In the genomic region with DNA sequence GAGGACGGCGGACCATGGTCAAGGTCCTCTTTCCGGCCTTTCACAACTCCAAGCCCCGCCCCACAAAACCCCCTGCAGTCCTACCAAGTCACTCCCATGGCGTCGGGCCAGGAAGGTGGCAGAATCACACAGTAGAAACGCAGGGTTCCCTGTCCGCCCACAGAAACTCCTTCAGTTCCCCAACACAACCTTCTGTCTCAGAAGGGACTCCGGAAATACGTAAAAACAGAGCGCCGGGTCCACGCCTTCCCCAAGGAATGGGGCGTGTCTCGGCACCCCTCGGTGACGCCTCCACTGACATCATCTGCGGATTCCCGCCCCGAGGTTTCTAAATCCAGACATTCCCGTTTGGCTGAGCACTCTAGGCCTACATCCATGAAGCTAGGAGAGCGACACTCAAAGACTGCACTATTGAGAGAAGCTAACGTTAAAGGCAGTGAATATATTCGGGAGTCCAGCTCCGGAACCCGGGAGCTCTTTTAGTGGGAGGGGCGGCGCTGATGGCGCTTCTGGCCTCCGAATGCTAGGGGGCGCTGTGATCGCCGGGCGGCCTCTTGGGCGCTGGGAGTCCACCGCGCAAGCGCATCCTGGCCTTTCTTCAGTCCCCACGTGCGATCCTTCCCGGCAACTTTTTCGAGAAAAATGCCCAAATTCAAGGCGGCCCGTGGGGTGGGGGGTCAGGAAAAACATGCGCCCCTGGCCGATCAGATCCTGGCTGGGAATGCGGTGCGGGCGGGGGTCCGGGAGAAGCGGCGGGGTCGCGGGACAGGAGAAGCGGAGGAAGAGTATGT, we compare ENCODE assay signal across 8 cellular contexts. TPM values are rescaled to one million over a fixed set of nuclear protein-coding genes. Genes with fewer than 3 reads are reported as not detected.
DNase-seq lines count a peak whose midpoint lies in the region; ATAC-seq, FAIRE-seq and TF ChIP-seq lines count a peak whose summit lies in the region.

A gene with protein sequence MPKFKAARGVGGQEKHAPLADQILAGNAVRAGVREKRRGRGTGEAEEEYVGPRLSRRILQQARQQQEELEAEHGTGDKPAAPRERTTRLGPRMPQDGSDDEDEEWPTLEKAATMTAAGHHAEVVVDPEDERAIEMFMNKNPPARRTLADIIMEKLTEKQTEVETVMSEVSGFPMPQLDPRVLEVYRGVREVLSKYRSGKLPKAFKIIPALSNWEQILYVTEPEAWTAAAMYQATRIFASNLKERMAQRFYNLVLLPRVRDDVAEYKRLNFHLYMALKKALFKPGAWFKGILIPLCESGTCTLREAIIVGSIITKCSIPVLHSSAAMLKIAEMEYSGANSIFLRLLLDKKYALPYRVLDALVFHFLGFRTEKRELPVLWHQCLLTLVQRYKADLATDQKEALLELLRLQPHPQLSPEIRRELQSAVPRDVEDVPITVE (plus strand): TSS at position 579 of the 791 bp plus-strand sequence. CDS start 64 bp downstream, at position 643.
A gene with protein sequence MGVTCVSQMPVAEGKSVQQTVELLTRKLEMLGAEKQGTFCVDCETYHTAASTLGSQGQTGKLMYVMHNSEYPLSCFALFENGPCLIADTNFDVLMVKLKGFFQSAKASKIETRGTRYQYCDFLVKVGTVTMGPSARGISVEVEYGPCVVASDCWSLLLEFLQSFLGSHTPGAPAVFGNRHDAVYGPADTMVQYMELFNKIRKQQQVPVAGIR (minus strand): TSS at position 219 of the 791 bp plus-strand sequence. CDS start 121 bp downstream, at position 98.

- no peaks in the 10 kb centered on the region for H3K27me3 ChIP-seq in adrenal gland
- no peaks in the 10 kb centered on the region for H3K27me3 ChIP-seq in heart right ventricle

- no peaks in the 10 kb centered on the region for H3K9me3 Mint-ChIP-seq in T-cell

- peaks cover 57 to 60% (median 58%) of the 10 kb centered on the region in 3 donors for H3K4me1 Mint-ChIP-seq in T-cell

- H3K4me3 ChIP-seq in adrenal gland (peak within 1 kb of the TSS; percentile 74 to 99 (median 90)), heart right ventricle (peak within 1 kb of the TSS; percentile 57 to 91 (median 76))

- H3K36me3 Mint-ChIP-seq in T-cell = peaks cover 12% of the 10 kb centered on the region

- DNase-seq in GM12892 (ENCODE audit: insufficient read length) (peak; percentile 90), NCI-H1436 treated with DMSO at 0.1 percent for 48 hours (lab: John Stamatoyannopoulos, UW) (peak; percentile 67), T-cell (peak; percentile 86 to 95 (median 91)), adrenal gland (peak; percentile 94 to 96 (median 95)), heart right ventricle (peak; percentile 93 to 96), posterior vena cava (ENCODE audit: low spot score) (peak; percentile 98), ureter (ENCODE audit: low spot score) (peak; percentile 94)

- H3K9me3 ChIP-seq in adrenal gland (replicated peaks in 1 of 3) (no peaks in the 10 kb centered on the region), heart right ventricle (no peaks in the 10 kb centered on the region)

- H3K36me3 ChIP-seq in adrenal gland (replicated peaks in 1 of 2) (peaks cover 0 to 10% of the 10 kb centered on the region in 2 donors), heart right ventricle (peaks cover 0 to 27% (median 2%) of the 10 kb centered on the region in 9 donors)

- H3K4me3 Mint-ChIP-seq in T-cell = peak within 1 kb of the TSS; percentile 89 to 99 (median 99)

- ATAC-seq in HG02852 (IDR thresholded peaks at IDR 0.05; ENCODE audit: unreplicated experiment) (peak; percentile 83), T-cell (replicated peaks in 1 of 4) (peak; percentile 89 to 91 (median 90)), heart right ventricle (peak; percentile 98 to 99 (median 98))

- intact Hi-C loops in adrenal gland (cut with DNase I) (no loop called here), heart right ventricle (cut with DNase I) (loop anchor here in 8 of 10 donors (1.0 to 5.0 kb wide), 8 partner anchors 16 to 134 kb away; a partner anchor contains a TSS), posterior vena cava (cut with DNase I) (no loop called here)

- peak; percentile 93 to 99 (median 96) for TF ChIP-seq CTCF in adrenal gland (IDR thresholded peaks at IDR 0.05)
- TF ChIP-seq CTCF in heart right ventricle (IDR thresholded peaks at IDR 0.05) = peak; percentile 97 to 100 (median 99)

- peaks cover 32 to 51% of the 10 kb centered on the region in 2 donors for H3K4me1 ChIP-seq in adrenal gland (replicated peaks in 1 of 2)
- peaks cover 0 to 50% (median 33%) of the 10 kb centered on the region in 9 donors for H3K4me1 ChIP-seq in heart right ventricle

- peak; percentile 51; the same call in 1 of the 2 replicates for TF ChIP-seq POLR2A in GM12892 (IDR thresholded peaks at IDR 0.05; ENCODE audit: low read depth, low read length)
- peak; percentile 56 to 93 for TF ChIP-seq POLR2A in adrenal gland (IDR thresholded peaks at IDR 0.05)

- H3K27me3 Mint-ChIP-seq in T-cell = peaks cover 0 to 2% of the 10 kb centered on the region in 2 donors

- POLR2A ChIA-PET in T-cell (lab: Charles Lee) = interaction anchor here in 1 of 2 donors (0.5 to 1.0 kb wide), 7 partner anchors 13 to 293 kb away, joined by 3 to 11 read pairs (median 3); a partner anchor contains a TSS

- CTCF ChIA-PET in T-cell (lab: Charles Lee) = interaction anchor here (0.5 to 3.3 kb wide), 43 partner anchors 11 to 1518 kb away, joined by 3 to 46 read pairs (median 4); a partner anchor contains a TSS

- peak within 1 kb of the TSS; percentile 99 to 100 (median 99) for H3K27ac ChIP-seq in adrenal gland
- H3K27ac ChIP-seq in heart right ventricle = peak within 1 kb of the TSS; percentile 92 to 99 (median 98)

- 0 to 1% (median 0%) methylated on average over 19 to 55 of the region's 55 CpGs for WGBS in adrenal gland, 4 donors
- 0% methylated on average over 55 of the region's 55 CpGs for WGBS in heart right ventricle, 2 donors

- FAIRE-seq in GM12892 (lab: Jason Lieb, UNC) = peak; percentile 78

- H3K27ac Mint-ChIP-seq in T-cell = peak within 1 kb of the TSS; percentile 98 to 99

RNA-seq across cellular contexts. Expression of the first gene that starts in this region (rescaled TPM):
- 15.2 TPM for polyA plus RNA-seq in GM12892 (2012; ENCODE audit: missing spikeins)
- total RNA-seq in T-cell (10 to 100 TPM in 3 of 5 donors, 1 to 10 TPM in 2; 3.5 to 20.5 (median 15.0) TPM), adrenal gland (10 to 100 TPM in 4 of 8 donors, 1 to 10 TPM in 4; 5.1 to 42.9 (median 12.3) TPM), heart right ventricle (10 to 100 TPM in 3 of 10 donors, 1 to 10 TPM in 7; 7.5 to 14.6 (median 9.9) TPM), posterior vena cava (10 to 100 TPM; 12.7 to 16.8 TPM), ureter (24.6 TPM)
- polyA plus RNA-seq in adrenal gland (10 to 100 TPM; 15.4 to 24.5 (median 17.3) TPM), heart right ventricle (10 to 100 TPM in 1 of 2 donors, 1 to 10 TPM in 1; 4.3 to 20.0 TPM)

RNA-seq across cellular contexts. Expression of the second gene that starts in this region (rescaled TPM):
- 8.8 TPM for polyA plus RNA-seq in GM12892 (2012; ENCODE audit: missing spikeins)
- total RNA-seq in T-cell (10 to 100 TPM in 3 of 5 donors, 1 to 10 TPM in 2; 5.4 to 12.1 (median 11.1) TPM), adrenal gland (10 to 100 TPM in 7 of 8 donors, 1 to 10 TPM in 1; 8.2 to 29.1 (median 23.6) TPM), heart right ventricle (10 to 100 TPM; 12.6 to 21.5 (median 17.3) TPM), posterior vena cava (10 to 100 TPM; 11.9 to 17.8 TPM), ureter (23.8 TPM)
- polyA plus RNA-seq in adrenal gland (10 to 100 TPM in 2 of 3 donors, 1 to 10 TPM in 1; 9.6 to 22.9 (median 12.5) TPM), heart right ventricle (10 to 100 TPM; 11.0 to 11.1 TPM)

Comparison
In these comparisons a context has a peak if more than half of its experiments do, and no peak if none do; other contexts are left out.
1. Peak in every context shown above with its lines: DNase-seq, ATAC-seq, H3K4me3 ChIP-seq and H3K27ac ChIP-seq.
2. intact Hi-C loops: an anchor here in heart right ventricle (1.0 to 5.0 kb wide); none called in adrenal gland and posterior vena cava.